Comparison of ENCODE assay signal across 32 cellular contexts in the genomic region with DNA sequence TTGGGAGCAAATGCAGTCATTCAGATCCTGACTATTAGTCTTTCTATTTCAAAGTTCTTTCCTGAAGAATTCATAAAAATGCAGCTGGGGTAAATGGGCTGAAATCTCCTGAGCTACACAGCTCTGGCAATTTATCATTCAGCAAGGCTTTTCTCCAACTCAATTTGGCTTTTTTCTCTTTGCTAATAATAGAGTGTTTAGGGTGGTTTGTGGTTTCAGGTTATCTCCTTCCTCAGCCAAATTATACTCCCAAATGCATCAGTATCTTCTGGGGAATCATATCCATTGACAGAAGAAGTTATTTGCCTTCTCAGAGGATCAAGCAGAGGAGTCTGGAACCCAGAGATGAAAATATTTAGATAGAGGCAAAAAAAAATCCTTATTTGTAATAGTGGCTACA.
"Had no signal": no experiment of that assay in that cellular context is flagged by ENCODE, and none has a peak within 500 bp of the region (broad histone marks: within the 10 kb centered on the region; RNA-seq: fewer than 3 reads in every experiment).

No MANE protein-coding gene starts in this region.

- H3K4me3 Mint-ChIP-seq: activated CD4-positive, alpha-beta memory T cell treated with anti-CD3 and anti-CD28 coated beads, Interleukin-2, amount 10 ng/mL, durations not matched to agents 7 days and 5 days; activated CD8-positive, alpha-beta memory T cell treated with anti-CD3 and anti-CD28 coated beads, Interleukin-2, amount 10 ng/mL, durations not matched to agents 7 days and 5 days; activated naive CD4-positive, alpha-beta T cell treated with anti-CD3 and anti-CD28 coated beads, Interleukin-2, amount 10 ng/mL, durations not matched to agents 7 days and 5 days; activated naive CD8-positive, alpha-beta T cell; activated naive CD8-positive, alpha-beta T cell treated with anti-CD3 and anti-CD28 coated beads, Interleukin-2, amount 50 U/mL, for 24 hours had no signal

- H3K4me1 Mint-ChIP-seq: activated CD4-positive, alpha-beta memory T cell treated with anti-CD3 and anti-CD28 coated beads, Interleukin-2, amount 10 ng/mL, durations not matched to agents 7 days and 5 days; activated CD8-positive, alpha-beta memory T cell treated with anti-CD3 and anti-CD28 coated beads, Interleukin-2, amount 10 ng/mL, durations not matched to agents 7 days and 5 days; activated naive CD4-positive, alpha-beta T cell treated with anti-CD3 and anti-CD28 coated beads, Interleukin-2, amount 10 ng/mL, durations not matched to agents 7 days and 5 days; activated naive CD8-positive, alpha-beta T cell treated with anti-CD3 and anti-CD28 coated beads, Interleukin-2, amount 50 U/mL, for 24 hours had no signal

- H3K36me3 ChIP-seq: cardiac muscle cell, MG63, WERI-Rb-1 had no signal

- H3K36me3 Mint-ChIP-seq: activated CD8-positive, alpha-beta memory T cell treated with anti-CD3 and anti-CD28 coated beads, Interleukin-2, amount 10 ng/mL, durations not matched to agents 7 days and 5 days; activated naive CD4-positive, alpha-beta T cell treated with anti-CD3 and anti-CD28 coated beads, Interleukin-2, amount 10 ng/mL, durations not matched to agents 7 days and 5 days; activated naive CD8-positive, alpha-beta T cell had no signal

- H3K9me3 ChIP-seq: MG63 had no signal

- H3K27ac Mint-ChIP-seq: activated CD4-positive, alpha-beta memory T cell treated with anti-CD3 and anti-CD28 coated beads, Interleukin-2, amount 10 ng/mL, durations not matched to agents 7 days and 5 days; activated CD8-positive, alpha-beta memory T cell treated with anti-CD3 and anti-CD28 coated beads, Interleukin-2, amount 10 ng/mL, durations not matched to agents 7 days and 5 days; activated naive CD4-positive, alpha-beta T cell treated with anti-CD3 and anti-CD28 coated beads, Interleukin-2, amount 10 ng/mL, durations not matched to agents 7 days and 5 days; activated naive CD8-positive, alpha-beta T cell; activated naive CD8-positive, alpha-beta T cell treated with anti-CD3 and anti-CD28 coated beads, Interleukin-2, amount 50 U/mL, for 24 hours had no signal

- DNase-seq: activated CD4-positive, alpha-beta memory T cell treated with anti-CD3 and anti-CD28 coated beads, Interleukin-2, amount 10 ng/mL, durations not matched to agents 7 days and 5 days; activated CD4-positive, alpha-beta T cell treated with anti-CD3 and anti-CD28 coated beads for 1 hour; activated CD4-positive, alpha-beta T cell treated with anti-CD3 and anti-CD28 coated beads for 48 hours; activated CD4-positive, CD25-positive, alpha-beta regulatory T cell; activated CD8-positive, alpha-beta memory T cell treated with anti-CD3 and anti-CD28 coated beads for 24 hours; activated CD8-positive, alpha-beta memory T cell treated with anti-CD3 and anti-CD28 coated beads, Interleukin-2, amount 10 ng/mL, durations not matched to agents 7 days and 5 days; activated CD8-positive, alpha-beta memory T cell treated with anti-CD3 and anti-CD28 coated beads, Interleukin-2, amount 50 U/mL, for 48 hours; activated effector memory CD4-positive, alpha-beta T cell treated with Interleukin-2 at 50 U/mL for 16 hours; activated naive CD4-positive, alpha-beta T cell treated with anti-CD3 and anti-CD28 coated beads, Interleukin-2, amount 10 ng/mL, durations not matched to agents 7 days and 5 days; activated naive CD8-positive, alpha-beta T cell treated with anti-CD3 and anti-CD28 coated beads, Interleukin-2, amount 50 U/mL, for 24 hours; activated T-cell treated with anti-CD3 and anti-CD28 coated beads, Interleukin-2, amount 50 U/mL, for 48 hours; anterior cingulate cortex; Karpas-422; KBM-7; MG63; NCI-H1048; NCI-H1105 treated with DMSO at 0.1 percent for 48 hours; NCI-H1436; NCI-H1694; NCI-H1930; NCI-H2081 treated with DMSO at 0.1 percent for 48 hours; NCI-H510A; NCI-H526; NCI-H748 treated with DMSO at 0.1 percent for 48 hours; NK-92 treated with Interleukin-12 subunit alpha and Interleukin-12 subunit beta, amount 100 ng/mL, for 24 hours; PC-9; SIG-M5; T1000; WERI-Rb-1 had no signal

- H3K27me3 Mint-ChIP-seq: activated naive CD4-positive, alpha-beta T cell treated with anti-CD3 and anti-CD28 coated beads, Interleukin-2, amount 10 ng/mL, durations not matched to agents 7 days and 5 days had no signal

- H3K4me3 ChIP-seq: cardiac muscle cell, MG63, PC-9 had no signal

- H3K27me3 ChIP-seq: cardiac muscle cell, MG63 had no signal

- H3K9me3 Mint-ChIP-seq: activated CD4-positive, alpha-beta memory T cell treated with anti-CD3 and anti-CD28 coated beads, Interleukin-2, amount 10 ng/mL, durations not matched to agents 7 days and 5 days; activated naive CD4-positive, alpha-beta T cell treated with anti-CD3 and anti-CD28 coated beads, Interleukin-2, amount 10 ng/mL, durations not matched to agents 7 days and 5 days; activated naive CD8-positive, alpha-beta T cell treated with anti-CD3 and anti-CD28 coated beads, Interleukin-2, amount 50 U/mL, for 24 hours had no signal

- H3K27ac ChIP-seq: cardiac muscle cell, PC-9, RWPE1, WERI-Rb-1 had no signal
